ENCODE assay signal across 21 cellular contexts in genomic region chr3:116966649-116967048, GRCh38.
"Had no signal": no experiment of that assay in that cellular context is flagged by ENCODE, and none has a peak within 500 bp of the region (broad histone marks: within the 10 kb centered on the region; RNA-seq: fewer than 3 reads in every experiment).

No MANE protein-coding gene starts in this region.

- DNase-seq: Kasumi-1, MM.1S, NCI-H1092 treated with DMSO at 0.1 percent for 48 hours, NCI-H1436, NCI-H187, NCI-H2029, NCI-H2081 treated with DMSO at 0.1 percent for 48 hours, NCI-H345, NCI-H446 treated with DMSO at 0.1 percent for 48 hours, NCI-H510A treated with DMSO at 0.1 percent for 48 hours, NCI-H526, NCI-H82, Right ventricle myocardium superior, RPMI8226, SIG-M5, T-helper 1 cell had no signal

- H3K4me3 ChIP-seq: K562, SJSA1, SK-N-MC had no signal

- H3K27me3 ChIP-seq: SJSA1 had no signal

- H3K9me3 ChIP-seq: SJSA1 had no signal

- H3K4me2 ChIP-seq: KMS-11 had no signal

- H3K4me1 ChIP-seq: SJSA1 had no signal

- H3K36me3 ChIP-seq: SJSA1 had no signal

- H3K9ac ChIP-seq: KMS-11 had no signal

- H3K27ac ChIP-seq: KMS-11, SJSA1, SK-N-MC had no signal

- ATAC-seq: HepG2, K562 had no signal
